In the genomic region with DNA sequence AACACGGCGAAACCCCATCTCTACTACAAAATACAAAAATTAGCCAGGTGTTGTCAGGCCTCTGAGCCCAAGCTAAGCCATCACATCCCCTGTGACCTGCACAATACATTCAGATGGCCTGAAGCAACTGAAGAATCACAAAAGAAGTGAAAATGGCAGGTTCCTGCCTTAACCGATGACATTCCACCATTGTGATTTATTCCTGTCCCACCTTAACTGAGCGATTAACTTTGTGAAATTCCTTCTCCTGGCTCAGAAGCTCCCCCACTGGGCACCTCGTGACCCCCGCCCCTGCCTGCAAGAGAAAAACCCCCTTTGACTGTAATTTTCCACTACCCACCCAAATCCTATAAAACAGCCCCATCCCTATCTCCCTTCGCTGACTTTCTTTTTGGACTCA, we compare ENCODE assay signal across 9 cellular contexts. TPM values are rescaled to one million over a fixed set of nuclear protein-coding genes. Genes with fewer than 3 reads are reported as not detected.
"Had no signal": no experiment of that assay in that cellular context is flagged by ENCODE, and none has a peak within 500 bp of the region (broad histone marks: within the 10 kb centered on the region; RNA-seq: fewer than 3 reads in every experiment).

No MANE protein-coding gene starts in this region.

RNA-seq across cellular contexts. Expression of gene CHCT1, which starts 37.4 kb away (rescaled TPM):
- total RNA-seq: activated CD4-positive, alpha-beta memory T cell treated with anti-CD3 and anti-CD28 coated beads, Interleukin-2, amount 10 ng/mL, durations not matched to agents 7 days and 5 days; activated CD8-positive, alpha-beta memory T cell treated with anti-CD3 and anti-CD28 coated beads for 36 hours; cardiac septum; LHCN-M2; NCI-H460; OCI-LY7; Right ventricle myocardium inferior; RPMI7951; T-cell had no signal
